24 cellular contexts compared by ENCODE assay signal in the genomic region with DNA sequence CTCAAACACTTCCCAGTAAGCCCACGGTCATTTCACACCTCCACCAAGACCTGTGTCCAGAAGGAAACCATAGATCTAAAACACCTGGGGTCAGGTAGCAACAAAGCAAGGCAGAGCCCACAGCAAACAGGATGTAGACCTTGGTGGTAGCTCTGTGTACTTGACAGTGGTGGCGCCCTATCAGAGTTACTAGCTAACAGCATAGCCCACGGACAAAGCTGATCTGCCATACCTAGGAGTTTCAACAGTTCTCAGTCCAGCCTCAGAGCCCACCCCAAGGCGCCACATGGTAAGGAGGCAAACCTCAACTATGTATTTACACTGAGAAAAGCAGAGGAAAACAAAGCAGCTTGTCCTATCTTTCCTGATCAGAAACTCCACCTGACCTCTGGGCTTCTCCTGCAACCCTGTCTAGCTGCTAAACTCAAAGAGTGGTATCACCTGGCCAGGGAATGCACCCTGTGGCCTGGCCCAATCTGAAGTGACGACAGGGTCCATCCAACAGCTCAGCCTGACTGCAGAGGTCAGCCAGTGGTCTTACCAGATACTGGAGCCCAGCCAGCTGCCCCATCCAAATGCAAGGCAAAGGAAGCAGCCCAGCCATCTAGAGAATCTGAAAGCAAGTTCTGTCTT. TPM values are rescaled to one million over a fixed set of nuclear protein-coding genes. Genes with fewer than 3 reads are reported as not detected.
"Had no signal": no experiment of that assay in that cellular context is flagged by ENCODE, and none has a peak within 500 bp of the region (broad histone marks: within the 10 kb centered on the region; RNA-seq: fewer than 3 reads in every experiment).

No MANE protein-coding gene starts in this region.

- H3K27me3 ChIP-seq: gastrocnemius medialis, left lung, neural progenitor cell, right atrium auricular region, sigmoid colon, tibial nerve, upper lobe of left lung had no signal

- H3K4me2 ChIP-seq: neural progenitor cell had no signal

- DNase-seq: effector memory CD8-positive, alpha-beta T cell; foreskin fibroblast; gastrocnemius medialis; head of caudate nucleus; left cardiac atrium; left lung; mesenchymal stem cell; midbrain; naive thymus-derived CD4-positive, alpha-beta T cell; nucleus accumbens; sigmoid colon; stimulated activated CD4-positive, alpha-beta T cell treated with anti-CD3 and anti-CD28 coated beads, Interleukin-4, amount 100 ng/mL, for 4 hours; stimulated activated naive CD8-positive, alpha-beta T cell treated with anti-CD3 and anti-CD28 coated beads, Interleukin-15, Interleukin-2, amounts not matched to agents 100 U/mL and 50 U/mL, for 24 hours; substantia nigra; upper lobe of left lung had no signal

- ATAC-seq: effector memory CD8-positive, alpha-beta T cell; gastrocnemius medialis; left cardiac atrium; left lung; naive thymus-derived CD4-positive, alpha-beta T cell; stimulated activated memory B cell treated with anti-CD40 and anti-IgM and Interleukin-4, amounts not matched to agents 10 μg/mL and 1 μg/mL and 100 μg/mL, for 72 hours; stimulated activated naive CD8-positive, alpha-beta T cell treated with anti-CD3 and anti-CD28 coated beads, Interleukin-15, Interleukin-2, amounts not matched to agents 100 U/mL and 50 U/mL, for 24 hours had no signal

- H2AFZ ChIP-seq: neural progenitor cell had no signal

- H3K36me3 ChIP-seq: gastrocnemius medialis, left lung, neural progenitor cell, prostate gland, right atrium auricular region, sigmoid colon, thoracic aorta, tibial nerve, upper lobe of left lung had no signal

- H3K4me3 ChIP-seq: coronary artery, gastrocnemius medialis, left lung, neural progenitor cell, prostate gland, right atrium auricular region, sigmoid colon, thoracic aorta, tibial nerve, upper lobe of left lung had no signal

- H3K4me3 Mint-ChIP-seq: effector memory CD8-positive, alpha-beta T cell; naive thymus-derived CD4-positive, alpha-beta T cell; nephron; neural progenitor cell; stimulated activated memory B cell treated with anti-CD40 and anti-IgM and Interleukin-4, amounts not matched to agents 10 μg/mL and 1 μg/mL and 100 μg/mL, for 72 hours had no signal

- H3K4me1 Mint-ChIP-seq: naive thymus-derived CD4-positive, alpha-beta T cell; nephron; neural progenitor cell; stimulated activated memory B cell treated with anti-CD40 and anti-IgM and Interleukin-4, amounts not matched to agents 10 μg/mL and 1 μg/mL and 100 μg/mL, for 72 hours had no signal

- H3K9me3 ChIP-seq: gastrocnemius medialis, prostate gland, thoracic aorta had no signal

- H3K36me3 Mint-ChIP-seq: stimulated activated memory B cell treated with anti-CD40 and anti-IgM and Interleukin-4, amounts not matched to agents 10 μg/mL and 1 μg/mL and 100 μg/mL, for 72 hours had no signal

- H3K27ac Mint-ChIP-seq: effector memory CD8-positive, alpha-beta T cell; naive thymus-derived CD4-positive, alpha-beta T cell; nephron; neural progenitor cell; stimulated activated memory B cell treated with anti-CD40 and anti-IgM and Interleukin-4, amounts not matched to agents 10 μg/mL and 1 μg/mL and 100 μg/mL, for 72 hours had no signal

- H3K4me1 ChIP-seq: left lung, neural progenitor cell, prostate gland, right atrium auricular region, sigmoid colon, upper lobe of left lung had no signal

- H3K9ac ChIP-seq: neural progenitor cell had no signal

- H3K27me3 Mint-ChIP-seq: stimulated activated memory B cell treated with anti-CD40 and anti-IgM and Interleukin-4, amounts not matched to agents 10 μg/mL and 1 μg/mL and 100 μg/mL, for 72 hours had no signal

- H3K27ac ChIP-seq: coronary artery, gastrocnemius medialis, left lung, neural progenitor cell, prostate gland, right atrium auricular region, sigmoid colon, thoracic aorta, tibial nerve, upper lobe of left lung had no signal

RNA-seq across cellular contexts. Expression of a gene that starts 46.3 kb away (rescaled TPM):
- total RNA-seq: osteocyte had no signal
